8 cellular contexts compared by ENCODE assay signal in the genomic region with DNA sequence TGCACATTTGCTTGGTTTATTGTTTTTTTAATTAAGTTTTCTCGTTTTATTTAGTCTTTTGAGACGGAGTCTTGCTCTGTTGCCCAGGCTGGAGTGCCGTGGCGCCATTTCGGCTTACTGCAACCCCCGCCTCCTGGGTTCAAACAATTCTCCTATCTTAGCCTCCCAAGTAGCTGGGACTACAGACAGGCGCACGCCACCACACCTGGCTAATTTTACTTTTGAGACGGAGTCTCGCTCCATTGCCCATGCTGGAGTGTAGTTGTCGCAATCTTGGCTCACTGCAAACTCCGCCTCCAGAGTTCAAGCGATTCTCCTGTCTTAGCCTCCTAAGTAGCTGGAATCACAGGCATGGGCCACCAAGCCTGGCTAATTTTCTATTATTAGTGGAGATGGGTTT. TPM values are rescaled to one million over a fixed set of nuclear protein-coding genes. Genes with fewer than 3 reads are reported as not detected.
DNase-seq lines count a peak whose midpoint lies in the region; ATAC-seq and TF ChIP-seq lines count a peak whose summit lies in the region.

No MANE protein-coding gene starts in this region.

- DNase-seq in GM23248 (no peak), fibroblast of villous mesenchyme (ENCODE audit: low read depth) (peak; percentile 35), sigmoid colon (no peak), HK-2 (ENCODE audit: unreplicated experiment) (no peak), NCI-H1417 (lab: John Stamatoyannopoulos, UW) (no peak)

- H3K9me3 ChIP-seq in GM23248 (ENCODE audit: low read depth) (no peaks in the 10 kb centered on the region), SU-DHL-6 (ENCODE audit: insufficient read depth, low read length) (no peaks in the 10 kb centered on the region), sigmoid colon (no peaks in the 10 kb centered on the region)

- TF ChIP-seq POLR2A in sigmoid colon (IDR thresholded peaks at IDR 0.05) = no peak

- H3K4me3 ChIP-seq in GM23248 = peak overlapping the region; percentile 93
- peak overlapping the region; percentile 88 for H3K4me3 ChIP-seq in SU-DHL-6 (ENCODE audit: insufficient read depth, low read length, poor library complexity, severe bottlenecking)
- H3K4me3 ChIP-seq in fibroblast of villous mesenchyme (ENCODE audit: low read depth, low read length) = peak overlapping the region; percentile 88
- peak overlapping the region in 3 of 4 donors; percentile 60 to 64 (median 64) for H3K4me3 ChIP-seq in sigmoid colon

- WGBS in GM23248 (ENCODE audit: low coverage in 1 of 2, low lambda C conversion rate in 2 of 2, missing lambda C conversion rate in 2 of 2), 2 experiments = 41 to 49% methylated on average over 12 to 13 of the region's 13 CpGs
- 53 to 65% methylated on average over 13 of the region's 13 CpGs for WGBS in sigmoid colon, 2 donors

- ATAC-seq in HG03439 (IDR thresholded peaks at IDR 0.05; ENCODE audit: unreplicated experiment) = no peak
- no peak for ATAC-seq in GM21447 (IDR thresholded peaks at IDR 0.05; ENCODE audit: unreplicated experiment)

- H3K9me2 ChIP-seq in GM23248 (ENCODE audit: insufficient read depth) = no peaks in the 10 kb centered on the region
- no peaks in the 10 kb centered on the region for H3K9me2 ChIP-seq in SU-DHL-6 (replicated peaks; ENCODE audit: insufficient read depth, low read length)

- no peaks in the 10 kb centered on the region for H3K27me3 ChIP-seq in GM23248 (replicated peaks; ENCODE audit: insufficient read depth)
- no peaks in the 10 kb centered on the region for H3K27me3 ChIP-seq in SU-DHL-6 (ENCODE audit: low read length)
- H3K27me3 ChIP-seq in sigmoid colon = no peaks in the 10 kb centered on the region

- intact Hi-C loops in sigmoid colon (cut with DNase I) = loop anchor here (5.0 to 10.0 kb wide), 2 partner anchors 40 to 263 kb away; a partner anchor contains a TSS

- TF ChIP-seq CTCF in SU-DHL-6 (IDR thresholded peaks at IDR 0.05; ENCODE audit: insufficient read depth, low read length, poor library complexity, severe bottlenecking) = no peak
- TF ChIP-seq CTCF in fibroblast of villous mesenchyme (IDR thresholded peaks at IDR 0.05; ENCODE audit: insufficient read depth, low read depth, low read length) = no peak
- no peak for TF ChIP-seq CTCF in sigmoid colon (IDR thresholded peaks at IDR 0.05)

- H2AFZ ChIP-seq in GM23248 = no peak overlapping the region
- no peak overlapping the region for H2AFZ ChIP-seq in SU-DHL-6 (ENCODE audit: low read depth, low read length, severe bottlenecking)

- H3K79me2 ChIP-seq in GM23248 (ENCODE audit: insufficient read depth) (peaks cover 61% of the 10 kb centered on the region), SU-DHL-6 (ENCODE audit: insufficient read depth, low read length) (peaks cover 63% of the 10 kb centered on the region)

- H3K36me3 ChIP-seq in GM23248 (ENCODE audit: low read depth) = peaks cover 33% of the 10 kb centered on the region
- peaks cover 38% of the 10 kb centered on the region for H3K36me3 ChIP-seq in SU-DHL-6 (ENCODE audit: low read length)
- peaks cover 21 to 56% (median 33%) of the 10 kb centered on the region in 4 donors for H3K36me3 ChIP-seq in sigmoid colon

- H4K20me1 ChIP-seq in GM23248 (ENCODE audit: insufficient read depth) = peaks cover 28% of the 10 kb centered on the region; the same call in 1 of the 2 replicates
- peaks cover 48% of the 10 kb centered on the region for H4K20me1 ChIP-seq in SU-DHL-6 (ENCODE audit: low read depth, low read length)

- in situ Hi-C loops in GM23248 (cut with MboI) = no loop called here

- TF ChIP-seq EP300 in sigmoid colon (IDR thresholded peaks at IDR 0.05) = no peak

- H3K4me2 ChIP-seq in GM23248 (ENCODE audit: unreplicated experiment) (peak overlapping the region; percentile 96), SU-DHL-6 (ENCODE audit: low read depth, low read length, poor library complexity, severe bottlenecking) (peak overlapping the region; percentile 79)

- H3K27ac ChIP-seq in GM23248 = peak overlapping the region; percentile 97
- peak overlapping the region; percentile 85 for H3K27ac ChIP-seq in SU-DHL-6 (ENCODE audit: low read depth, low read length)
- H3K27ac ChIP-seq in sigmoid colon = peak overlapping the region in 3 of 4 donors; percentile 90 to 96 (median 93)

- H3K9ac ChIP-seq in GM23248 (peak overlapping the region; percentile 97), SU-DHL-6 (ENCODE audit: low read length) (peak overlapping the region; percentile 94)

- peaks cover 21% of the 10 kb centered on the region for H3K4me1 ChIP-seq in GM23248 (ENCODE audit: insufficient read depth)
- peaks cover 0 to 63% (median 56%) of the 10 kb centered on the region in 4 donors for H3K4me1 ChIP-seq in sigmoid colon

- H3F3A ChIP-seq in GM23248 (ENCODE audit: insufficient read depth) (peaks cover 45% of the 10 kb centered on the region), SU-DHL-6 (ENCODE audit: insufficient read depth) (peaks cover 45% of the 10 kb centered on the region)

RNA-seq across cellular contexts. Expression of a gene that starts 1.3 kb away (rescaled TPM):
- 1,319 and 1,498 TPM in 2 replicates for total RNA-seq in GM23248 (2014; rRNA removed; shearing (Covaris generic))
- 395 and 404 TPM in 2 replicates for polyA plus RNA-seq in GM23248 (2016; fragmentation: Nextera tagmentation; extraction: Ambion mirVana)
- 985 and 1,373 TPM in 2 replicates for total RNA-seq in fibroblast of villous mesenchyme
- total RNA-seq in sigmoid colon = 1,000 to 10,000 TPM; 2,139 to 2,970 (median 2,693) TPM
- 1,000 to 10,000 TPM; 3,254 to 5,599 (median 3,699) TPM for polyA plus RNA-seq in sigmoid colon

RNA-seq across cellular contexts. Expression of a gene that starts 10.9 kb away (rescaled TPM):
- total RNA-seq in GM23248 (2014; rRNA removed; shearing (Covaris generic)) = 102 and 105 TPM in 2 replicates
- polyA plus RNA-seq in GM23248 (2016; fragmentation: Nextera tagmentation; extraction: Ambion mirVana) (90.0 TPM in 2 replicates), sigmoid colon (10 to 100 TPM; 47.3 to 61.9 (median 52.5) TPM)
- total RNA-seq in fibroblast of villous mesenchyme (82.5 and 83.8 TPM in 2 replicates), sigmoid colon (10 to 100 TPM; 41.5 to 80.9 (median 53.2) TPM)

RNA-seq across cellular contexts. Expression of a gene that starts 12.6 kb away (rescaled TPM):
- total RNA-seq in GM23248 (2014; rRNA removed; shearing (Covaris generic)) = 109 and 157 TPM in 2 replicates
- polyA plus RNA-seq in GM23248 (2016; fragmentation: Nextera tagmentation; extraction: Ambion mirVana) = 133 and 144 TPM in 2 replicates
- total RNA-seq in fibroblast of villous mesenchyme = 60.2 and 73.4 TPM in 2 replicates
- 10 to 100 TPM; 20.1 to 49.7 (median 31.0) TPM for total RNA-seq in sigmoid colon
- polyA plus RNA-seq in sigmoid colon = 10 to 100 TPM; 15.0 to 79.7 (median 16.0) TPM

RNA-seq across cellular contexts. Expression of a gene that starts 20.8 kb away (rescaled TPM):
- not detected in 2 replicates for total RNA-seq in GM23248 (2014; rRNA removed; shearing (Covaris generic))
- polyA plus RNA-seq in GM23248 (2016; fragmentation: Nextera tagmentation; extraction: Ambion mirVana) = 0.13 and 0.53 TPM in 2 replicates
- not detected in 2 replicates for total RNA-seq in fibroblast of villous mesenchyme
- 10 to 100 TPM; 12.5 to 19.3 (median 16.8) TPM for total RNA-seq in sigmoid colon
- 1 to 10 TPM; 4.2 to 7.2 (median 4.9) TPM for polyA plus RNA-seq in sigmoid colon

RNA-seq across cellular contexts. Expression of a gene that starts 29.0 kb away (rescaled TPM):
- total RNA-seq in GM23248 (2014; rRNA removed; shearing (Covaris generic)) = not detected in 2 replicates
- 0.18 TPM in 1 of 2 replicates, not detected in the other for polyA plus RNA-seq in GM23248 (2016; fragmentation: Nextera tagmentation; extraction: Ambion mirVana)
- 0.32 TPM in 1 of 2 replicates, not detected in the other for total RNA-seq in fibroblast of villous mesenchyme
- total RNA-seq in sigmoid colon = 1 to 10 TPM in 1 of 4 donors, under 1 TPM in 1, not detected in 2; 0.66 to 1.4 TPM
- 10 to 100 TPM; 13.9 to 55.4 (median 25.2) TPM for polyA plus RNA-seq in sigmoid colon
